In genomic region chr2:230473378-230473777, GRCh38 we compare ENCODE assay signal across 8 cellular contexts. TPM values are rescaled to one million over a fixed set of nuclear protein-coding genes. Genes with fewer than 3 reads are reported as not detected.
A peak's percentile ranks its signal among the peaks of the same experiment; 100 is the strongest.
DNase-seq lines count a peak whose midpoint lies in the region; ATAC-seq and TF ChIP-seq lines count a peak whose summit lies in the region.
"Had no signal": no experiment of that assay in that cellular context is flagged by ENCODE, and none has a peak within 500 bp of the region (broad histone marks: within the 10 kb centered on the region; RNA-seq: fewer than 3 reads in every experiment).

No MANE protein-coding gene starts in this region.

- H3K9me3 Mint-ChIP-seq in HFFc6: no peaks in the 10 kb centered on the region; the same call in 1 of the 2 replicates
- H3K9me3 Mint-ChIP-seq in activated T-helper 17 cell treated with anti-CD3 and anti-CD28 coated beads, Interleukin-2, amount 50 U/mL, for 72 hours: no peaks in the 10 kb centered on the region
- H3K9me3 Mint-ChIP-seq in naive thymus-derived CD4-positive, alpha-beta T cell: peaks cover 0 to 10% (median 0%) of the 10 kb centered on the region in 11 donors

- H3K4me1 Mint-ChIP-seq in HFFc6 (ENCODE audit: low read depth): peaks cover 30% of the 10 kb centered on the region
- peaks cover 24% of the 10 kb centered on the region for H3K4me1 Mint-ChIP-seq in activated T-helper 17 cell treated with anti-CD3 and anti-CD28 coated beads, Interleukin-2, amount 50 U/mL, for 72 hours
- H3K4me1 Mint-ChIP-seq in naive thymus-derived CD4-positive, alpha-beta T cell: peaks cover 23 to 62% (median 53%) of the 10 kb centered on the region in 7 donors

- POLR2A ChIA-PET in naive thymus-derived CD4-positive, alpha-beta T cell (lab: Charles Lee): interaction anchor here (0.9 kb wide), 1 partner anchor 30 kb away, joined by 3 read pairs; no protein-coding TSS in a partner anchor

- H3K4me1 ChIP-seq in naive thymus-derived CD4-positive, alpha-beta T cell (ENCODE audit: control insufficient read depth in 2 of 2, insufficient read depth in 2 of 2, low read length in 2 of 2): peaks cover 10 to 24% of the 10 kb centered on the region in 2 donors
- H3K4me1 ChIP-seq in uterus: no peaks in the 10 kb centered on the region

- no peak overlapping the region for H3K4me3 ChIP-seq in naive thymus-derived CD4-positive, alpha-beta T cell (ENCODE audit: low read length)
- H3K4me3 ChIP-seq in uterus: no peak overlapping the region

- H3K27me3 Mint-ChIP-seq in HFFc6 (ENCODE audit: insufficient read depth): no peaks in the 10 kb centered on the region
- no peaks in the 10 kb centered on the region for H3K27me3 Mint-ChIP-seq in activated T-helper 17 cell treated with anti-CD3 and anti-CD28 coated beads, Interleukin-2, amount 50 U/mL, for 72 hours
- no peaks in the 10 kb centered on the region for H3K27me3 Mint-ChIP-seq in naive thymus-derived CD4-positive, alpha-beta T cell

- peaks cover 59% of the 10 kb centered on the region for H3K36me3 Mint-ChIP-seq in HFFc6 (ENCODE audit: low read depth)
- H3K36me3 Mint-ChIP-seq in activated T-helper 17 cell treated with anti-CD3 and anti-CD28 coated beads, Interleukin-2, amount 50 U/mL, for 72 hours (ENCODE audit: low read depth): peaks cover 94% of the 10 kb centered on the region
- peaks cover 19 to 69% (median 62%) of the 10 kb centered on the region in 5 donors for H3K36me3 Mint-ChIP-seq in naive thymus-derived CD4-positive, alpha-beta T cell

- TF ChIP-seq CTCF in HFFc6 (IDR thresholded peaks at IDR 0.05) (no peak), uterus (IDR thresholded peaks at IDR 0.05) (no peak)

- no peaks in the 10 kb centered on the region for H3K27me3 ChIP-seq in naive thymus-derived CD4-positive, alpha-beta T cell (ENCODE audit: control insufficient read depth in 2 of 2, insufficient read depth in 2 of 2, low read length in 2 of 2)
- no peaks in the 10 kb centered on the region for H3K27me3 ChIP-seq in uterus

- intact Hi-C loops in naive thymus-derived CD4-positive, alpha-beta T cell (cut with micrococcal nuclease): loop anchor here (2.0 to 10.0 kb wide), 5 partner anchors 17 to 321 kb away; partner anchors contain the start of gene SP100 (in 1 of the 2)
- intact Hi-C loops in uterus (cut with DNase I; ENCODE audit: low total_unique reads): no loop called here

- H3K36me3 ChIP-seq in naive thymus-derived CD4-positive, alpha-beta T cell (ENCODE audit: control insufficient read depth in 2 of 3, insufficient read depth in 3 of 3, low read length in 3 of 3): peaks cover 5 to 36% (median 14%) of the 10 kb centered on the region in 3 experiments
- no peaks in the 10 kb centered on the region for H3K36me3 ChIP-seq in uterus

- no peak overlapping the region for H3K4me3 Mint-ChIP-seq in HFFc6
- peak overlapping the region; percentile 53 for H3K4me3 Mint-ChIP-seq in activated T-helper 17 cell treated with anti-CD3 and anti-CD28 coated beads, Interleukin-2, amount 50 U/mL, for 72 hours
- H3K4me3 Mint-ChIP-seq in naive thymus-derived CD4-positive, alpha-beta T cell: peak overlapping the region; percentile 0 to 63 (median 36)

- no peaks in the 10 kb centered on the region for H3K9me3 ChIP-seq in naive thymus-derived CD4-positive, alpha-beta T cell (ENCODE audit: control insufficient read depth in 2 of 3, low read length in 3 of 3)
- H3K9me3 ChIP-seq in uterus: no peaks in the 10 kb centered on the region

- peak; percentile 37 for ATAC-seq in activated T-helper 17 cell treated with anti-CD3 and anti-CD28 coated beads, Interleukin-2, amount 50 U/mL, for 72 hours (replicated peaks)
- peak; percentile 40 for ATAC-seq in naive thymus-derived CD4-positive, alpha-beta T cell

- peak; percentile 3 for DNase-seq in EH (ENCODE audit: low read depth)
- DNase-seq in HFFc6: no peak
- DNase-seq in naive thymus-derived CD4-positive, alpha-beta T cell: peak in 7 of 9 donors; percentile 8 to 41 (median 34)
- no peak for DNase-seq in NCI-H2081 treated with DMSO at 0.1 percent for 48 hours (lab: John Stamatoyannopoulos, UW)
- DNase-seq in uterus: no peak
- no peak for DNase-seq in COLO829 (ENCODE audit: low spot score)
- DNase-seq: NCI-H1092 had no signal

- CTCF ChIA-PET in naive thymus-derived CD4-positive, alpha-beta T cell (lab: Charles Lee): no interaction called here

- peak overlapping the region; percentile 48 for H3K27ac ChIP-seq in naive thymus-derived CD4-positive, alpha-beta T cell (ENCODE audit: low read depth, low read length)
- no peak overlapping the region for H3K27ac ChIP-seq in uterus

- peak overlapping the region; percentile 27; the same call in 1 of the 2 replicates for H3K27ac Mint-ChIP-seq in HFFc6
- peak overlapping the region; percentile 87 for H3K27ac Mint-ChIP-seq in activated T-helper 17 cell treated with anti-CD3 and anti-CD28 coated beads, Interleukin-2, amount 50 U/mL, for 72 hours
- H3K27ac Mint-ChIP-seq in naive thymus-derived CD4-positive, alpha-beta T cell: peak overlapping the region; percentile 45 to 92 (median 83)

- TF ChIP-seq POLR2A in uterus (IDR thresholded peaks at IDR 0.05): no peak

RNA-seq across cellular contexts. Expression of gene SP100, which starts 57.4 kb away (rescaled TPM):
- 10 to 100 TPM; 70.5 to 74.9 (median 72.8) TPM for total RNA-seq in HFFc6 (2021; fragmentation: NEBNext Ultra II Directional; extraction: Animal tissue kit (Norgen Biotek cat#: 25700))
- total RNA-seq in activated T-helper 17 cell treated with anti-CD3 and anti-CD28 coated beads, Interleukin-2, amount 50 U/mL, for 72 hours: 100 to 1,000 TPM; 131 to 175 TPM
- total RNA-seq in naive thymus-derived CD4-positive, alpha-beta T cell: 100 to 1,000 TPM; 203 to 391 (median 214) TPM
- 100 to 1,000 TPM; 103 to 191 TPM for polyA plus RNA-seq in naive thymus-derived CD4-positive, alpha-beta T cell
- total RNA-seq in uterus: 100 to 1,000 TPM in 3 of 4 donors, 10 to 100 TPM in 1; 65.9 to 197 (median 123) TPM

Comparison
In these comparisons a context has a peak if more than half of its experiments do, and no peak if none do; other contexts are left out.
1. DNase-seq: peak in EH (single experiment) and naive thymus-derived CD4-positive, alpha-beta T cell (7 of 9); none in HFFc6 (single experiment), NCI-H2081 treated with DMSO at 0.1 percent for 48 hours (single experiment), uterus (0 of 2) and COLO829 (single experiment).
2. H3K27ac Mint-ChIP-seq: peak in every context shown above with its lines; median percentile 87 in activated T-helper 17 cell treated with anti-CD3 and anti-CD28 coated beads, Interleukin-2, amount 50 U/mL, for 72 hours; 83 in naive thymus-derived CD4-positive, alpha-beta T cell; 27 in HFFc6.